In genomic region chr16:68800257-68800875, GRCh38 we compare ENCODE assay signal across 1 cellular context.
TF ChIP-seq lines count a peak whose summit lies in the region.

No MANE protein-coding gene starts in this region.

TF ChIP-seq in HepG2, 621 proteins besides CTCF, POLR2A, EP300 and RAD21 (continued from another document and continues in another):
- TF ChIP-seq UBTF (CRISPR knock-in tag; IDR thresholded peaks at IDR 0.05) (no peak), PAWR (CRISPR knock-in tag; IDR thresholded peaks at IDR 0.05; ENCODE audit: borderline replicate concordance) (no peak), ZNF180 (CRISPR knock-in tag; IDR thresholded peaks at IDR 0.05; ENCODE audit: borderline replicate concordance, low read depth) (no peak), SIN3B (IDR thresholded peaks at IDR 0.05; ENCODE audit: low read length) (no peak), ERF (CRISPR knock-in tag; IDR thresholded peaks at IDR 0.05) (peak; percentile 61), ZNF232 (CRISPR knock-in tag; IDR thresholded peaks at IDR 0.05; ENCODE audit: borderline replicate concordance) (no peak), ZBTB1 (CRISPR knock-in tag; IDR thresholded peaks at IDR 0.05; ENCODE audit: borderline replicate concordance) (no peak), GTF3A (CRISPR knock-in tag; conservative IDR thresholded peaks at IDR 0.05) (no peak), IKZF4 (CRISPR knock-in tag; IDR thresholded peaks at IDR 0.05; ENCODE audit: borderline replicate concordance, low read depth, not compliant biosample characterization) (no peak), ZNF354B (CRISPR knock-in tag; IDR thresholded peaks at IDR 0.05) (no peak), POGZ (CRISPR knock-in tag; IDR thresholded peaks at IDR 0.05) (no peak), ZNF24 (IDR thresholded peaks at IDR 0.05) (no peak), GRHL1 (CRISPR knock-in tag; conservative IDR thresholded peaks at IDR 0.05) (no peak), ZNF790 (CRISPR knock-in tag; IDR thresholded peaks at IDR 0.05; ENCODE audit: borderline replicate concordance) (no peak), XBP1 (CRISPR knock-in tag; IDR thresholded peaks at IDR 0.05) (no peak), POGK (CRISPR knock-in tag; conservative IDR thresholded peaks at IDR 0.05) (peak; percentile 55; the same call in 1 of the 2 replicates), CCAR2 (optimal IDR thresholded peaks at IDR 0.05; ENCODE audit: low read depth, low read length) (no peak), AHR (CRISPR knock-in tag; IDR thresholded peaks at IDR 0.05) (no peak), MAFG (CRISPR knock-in tag; IDR thresholded peaks at IDR 0.05) (no peak), ZSCAN31 (CRISPR knock-in tag; IDR thresholded peaks at IDR 0.05; ENCODE audit: low read depth) (no peak), BCL3 (CRISPR knock-in tag; IDR thresholded peaks at IDR 0.05) (no peak), ZNF383 (CRISPR knock-in tag; IDR thresholded peaks at IDR 0.05; ENCODE audit: borderline replicate concordance) (no peak), JARID2 (CRISPR knock-in tag; IDR thresholded peaks at IDR 0.05; ENCODE audit: insufficient replicate concordance) (no peak), ZMAT3 (CRISPR knock-in tag; conservative IDR thresholded peaks at IDR 0.05) (no peak), ZNF749 (CRISPR knock-in tag; IDR thresholded peaks at IDR 0.05; ENCODE audit: borderline replicate concordance) (no peak), SIX1 (CRISPR knock-in tag; IDR thresholded peaks at IDR 0.05; ENCODE audit: borderline replicate concordance) (peak; percentile 91), ASH2L (IDR thresholded peaks at IDR 0.05; ENCODE audit: insufficient read length, low read depth, low read length) (no peak), EEA1 (CRISPR knock-in tag; IDR thresholded peaks at IDR 0.05; ENCODE audit: borderline replicate concordance) (no peak), MZF1 (CRISPR knock-in tag; IDR thresholded peaks at IDR 0.05; ENCODE audit: borderline replicate concordance) (no peak), FOXK2 (IDR thresholded peaks at IDR 0.05) (no peak), ZNF510 (CRISPR knock-in tag; IDR thresholded peaks at IDR 0.05; ENCODE audit: low read depth) (no peak), DPF2 (CRISPR knock-in tag; IDR thresholded peaks at IDR 0.05; ENCODE audit: borderline replicate concordance, low read depth) (no peak), ZGPAT (CRISPR knock-in tag; IDR thresholded peaks at IDR 0.05) (peak; percentile 31; the same call in 1 of the 2 replicates), GTF2F1 (IDR thresholded peaks at IDR 0.05; ENCODE audit: low read length) (no peak), XRCC5 (optimal IDR thresholded peaks at IDR 0.05; ENCODE audit: low read length) (peak; percentile 59), ZNF660 (CRISPR knock-in tag; IDR thresholded peaks at IDR 0.05; ENCODE audit: borderline replicate concordance, low read depth) (no peak), ZNF136 (CRISPR knock-in tag; IDR thresholded peaks at IDR 0.05; ENCODE audit: low read depth) (no peak), ZNF460 (CRISPR knock-in tag; IDR thresholded peaks at IDR 0.05; ENCODE audit: borderline replicate concordance) (no peak), SMYD3 (CRISPR knock-in tag; IDR thresholded peaks at IDR 0.05) (no peak)
- TF ChIP-seq, protein P1, sequence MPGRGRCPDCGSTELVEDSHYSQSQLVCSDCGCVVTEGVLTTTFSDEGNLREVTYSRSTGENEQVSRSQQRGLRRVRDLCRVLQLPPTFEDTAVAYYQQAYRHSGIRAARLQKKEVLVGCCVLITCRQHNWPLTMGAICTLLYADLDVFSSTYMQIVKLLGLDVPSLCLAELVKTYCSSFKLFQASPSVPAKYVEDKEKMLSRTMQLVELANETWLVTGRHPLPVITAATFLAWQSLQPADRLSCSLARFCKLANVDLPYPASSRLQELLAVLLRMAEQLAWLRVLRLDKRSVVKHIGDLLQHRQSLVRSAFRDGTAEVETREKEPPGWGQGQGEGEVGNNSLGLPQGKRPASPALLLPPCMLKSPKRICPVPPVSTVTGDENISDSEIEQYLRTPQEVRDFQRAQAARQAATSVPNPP (CRISPR knock-in tag; IDR thresholded peaks at IDR 0.05): no peak
- TF ChIP-seq, protein P2, sequence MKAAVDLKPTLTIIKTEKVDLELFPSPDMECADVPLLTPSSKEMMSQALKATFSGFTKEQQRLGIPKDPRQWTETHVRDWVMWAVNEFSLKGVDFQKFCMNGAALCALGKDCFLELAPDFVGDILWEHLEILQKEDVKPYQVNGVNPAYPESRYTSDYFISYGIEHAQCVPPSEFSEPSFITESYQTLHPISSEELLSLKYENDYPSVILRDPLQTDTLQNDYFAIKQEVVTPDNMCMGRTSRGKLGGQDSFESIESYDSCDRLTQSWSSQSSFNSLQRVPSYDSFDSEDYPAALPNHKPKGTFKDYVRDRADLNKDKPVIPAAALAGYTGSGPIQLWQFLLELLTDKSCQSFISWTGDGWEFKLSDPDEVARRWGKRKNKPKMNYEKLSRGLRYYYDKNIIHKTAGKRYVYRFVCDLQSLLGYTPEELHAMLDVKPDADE (CRISPR knock-in tag; IDR thresholded peaks at IDR 0.05): no peak
- TF ChIP-seq, protein P3, sequence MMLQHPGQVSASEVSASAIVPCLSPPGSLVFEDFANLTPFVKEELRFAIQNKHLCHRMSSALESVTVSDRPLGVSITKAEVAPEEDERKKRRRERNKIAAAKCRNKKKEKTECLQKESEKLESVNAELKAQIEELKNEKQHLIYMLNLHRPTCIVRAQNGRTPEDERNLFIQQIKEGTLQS (CRISPR knock-in tag; IDR thresholded peaks at IDR 0.05): no peak
- TF ChIP-seq, protein P4, sequence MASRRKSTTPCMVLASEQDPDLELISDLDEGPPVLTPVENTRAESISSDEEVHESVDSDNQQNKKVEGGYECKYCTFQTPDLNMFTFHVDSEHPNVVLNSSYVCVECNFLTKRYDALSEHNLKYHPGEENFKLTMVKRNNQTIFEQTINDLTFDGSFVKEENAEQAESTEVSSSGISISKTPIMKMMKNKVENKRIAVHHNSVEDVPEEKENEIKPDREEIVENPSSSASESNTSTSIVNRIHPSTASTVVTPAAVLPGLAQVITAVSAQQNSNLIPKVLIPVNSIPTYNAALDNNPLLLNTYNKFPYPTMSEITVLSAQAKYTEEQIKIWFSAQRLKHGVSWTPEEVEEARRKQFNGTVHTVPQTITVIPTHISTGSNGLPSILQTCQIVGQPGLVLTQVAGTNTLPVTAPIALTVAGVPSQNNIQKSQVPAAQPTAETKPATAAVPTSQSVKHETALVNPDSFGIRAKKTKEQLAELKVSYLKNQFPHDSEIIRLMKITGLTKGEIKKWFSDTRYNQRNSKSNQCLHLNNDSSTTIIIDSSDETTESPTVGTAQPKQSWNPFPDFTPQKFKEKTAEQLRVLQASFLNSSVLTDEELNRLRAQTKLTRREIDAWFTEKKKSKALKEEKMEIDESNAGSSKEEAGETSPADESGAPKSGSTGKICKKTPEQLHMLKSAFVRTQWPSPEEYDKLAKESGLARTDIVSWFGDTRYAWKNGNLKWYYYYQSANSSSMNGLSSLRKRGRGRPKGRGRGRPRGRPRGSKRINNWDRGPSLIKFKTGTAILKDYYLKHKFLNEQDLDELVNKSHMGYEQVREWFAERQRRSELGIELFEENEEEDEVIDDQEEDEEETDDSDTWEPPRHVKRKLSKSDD (CRISPR knock-in tag; IDR thresholded peaks at IDR 0.05; ENCODE audit: low read depth): no peak
- TF ChIP-seq, protein P5, sequence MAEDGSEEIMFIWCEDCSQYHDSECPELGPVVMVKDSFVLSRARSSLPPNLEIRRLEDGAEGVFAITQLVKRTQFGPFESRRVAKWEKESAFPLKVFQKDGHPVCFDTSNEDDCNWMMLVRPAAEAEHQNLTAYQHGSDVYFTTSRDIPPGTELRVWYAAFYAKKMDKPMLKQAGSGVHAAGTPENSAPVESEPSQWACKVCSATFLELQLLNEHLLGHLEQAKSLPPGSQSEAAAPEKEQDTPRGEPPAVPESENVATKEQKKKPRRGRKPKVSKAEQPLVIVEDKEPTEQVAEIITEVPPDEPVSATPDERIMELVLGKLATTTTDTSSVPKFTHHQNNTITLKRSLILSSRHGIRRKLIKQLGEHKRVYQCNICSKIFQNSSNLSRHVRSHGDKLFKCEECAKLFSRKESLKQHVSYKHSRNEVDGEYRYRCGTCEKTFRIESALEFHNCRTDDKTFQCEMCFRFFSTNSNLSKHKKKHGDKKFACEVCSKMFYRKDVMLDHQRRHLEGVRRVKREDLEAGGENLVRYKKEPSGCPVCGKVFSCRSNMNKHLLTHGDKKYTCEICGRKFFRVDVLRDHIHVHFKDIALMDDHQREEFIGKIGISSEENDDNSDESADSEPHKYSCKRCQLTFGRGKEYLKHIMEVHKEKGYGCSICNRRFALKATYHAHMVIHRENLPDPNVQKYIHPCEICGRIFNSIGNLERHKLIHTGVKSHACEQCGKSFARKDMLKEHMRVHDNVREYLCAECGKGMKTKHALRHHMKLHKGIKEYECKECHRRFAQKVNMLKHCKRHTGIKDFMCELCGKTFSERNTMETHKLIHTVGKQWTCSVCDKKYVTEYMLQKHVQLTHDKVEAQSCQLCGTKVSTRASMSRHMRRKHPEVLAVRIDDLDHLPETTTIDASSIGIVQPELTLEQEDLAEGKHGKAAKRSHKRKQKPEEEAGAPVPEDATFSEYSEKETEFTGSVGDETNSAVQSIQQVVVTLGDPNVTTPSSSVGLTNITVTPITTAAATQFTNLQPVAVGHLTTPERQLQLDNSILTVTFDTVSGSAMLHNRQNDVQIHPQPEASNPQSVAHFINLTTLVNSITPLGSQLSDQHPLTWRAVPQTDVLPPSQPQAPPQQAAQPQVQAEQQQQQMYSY (CRISPR knock-in tag; IDR thresholded peaks at IDR 0.05): no peak
- TF ChIP-seq, protein P6, sequence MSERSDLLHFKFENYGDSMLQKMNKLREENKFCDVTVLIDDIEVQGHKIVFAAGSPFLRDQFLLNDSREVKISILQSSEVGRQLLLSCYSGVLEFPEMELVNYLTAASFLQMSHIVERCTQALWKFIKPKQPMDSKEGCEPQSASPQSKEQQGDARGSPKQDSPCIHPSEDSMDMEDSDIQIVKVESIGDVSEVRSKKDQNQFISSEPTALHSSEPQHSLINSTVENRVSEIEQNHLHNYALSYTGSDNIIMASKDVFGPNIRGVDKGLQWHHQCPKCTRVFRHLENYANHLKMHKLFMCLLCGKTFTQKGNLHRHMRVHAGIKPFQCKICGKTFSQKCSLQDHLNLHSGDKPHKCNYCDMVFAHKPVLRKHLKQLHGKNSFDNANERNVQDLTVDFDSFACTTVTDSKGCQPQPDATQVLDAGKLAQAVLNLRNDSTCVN (CRISPR knock-in tag; IDR thresholded peaks at IDR 0.05; ENCODE audit: borderline replicate concordance): no peak
